Comparison of ENCODE assay signal across 8 cellular contexts in the genomic region with DNA sequence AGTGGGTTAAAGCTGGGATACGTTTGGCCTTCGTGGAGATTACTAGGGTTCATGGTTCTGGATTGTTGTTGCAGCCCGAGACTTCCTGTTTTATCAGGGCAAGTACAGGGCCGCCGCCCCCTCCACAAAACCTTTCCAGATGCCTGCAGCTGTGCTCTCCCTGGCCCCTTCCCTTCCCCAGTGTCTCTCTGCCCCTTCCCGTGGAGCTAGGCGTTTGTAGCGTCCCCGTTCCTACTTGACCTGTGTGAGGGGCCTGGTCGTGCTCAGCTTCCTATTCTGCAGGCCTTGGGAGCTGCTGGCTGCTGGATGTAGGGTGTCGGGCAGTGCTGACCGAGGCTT. TPM values are rescaled to one million over a fixed set of nuclear protein-coding genes. Genes with fewer than 3 reads are reported as not detected.
DNase-seq lines count a peak whose midpoint lies in the region; ATAC-seq and TF ChIP-seq lines count a peak whose summit lies in the region.

No MANE protein-coding gene starts in this region.

- intact Hi-C loops in activated CD8-positive, alpha-beta T cell treated with anti-CD3 and anti-CD28 coated beads for 36 hours (cut with micrococcal nuclease): no loop called here

- peaks cover 46% of the 10 kb centered on the region for H3K36me3 Mint-ChIP-seq in activated CD8-positive, alpha-beta T cell treated with anti-CD3 and anti-CD28 coated beads for 36 hours (ENCODE audit: low read depth)
- H3K36me3 Mint-ChIP-seq in stimulated activated memory B cell treated with anti-CD40 and anti-IgM and Interleukin-4, amounts not matched to agents 10 μg/mL and 1 μg/mL and 100 μg/mL, for 72 hours: peaks cover 44% of the 10 kb centered on the region

- H3K27me3 Mint-ChIP-seq in activated CD8-positive, alpha-beta T cell treated with anti-CD3 and anti-CD28 coated beads for 36 hours: no peaks in the 10 kb centered on the region
- H3K27me3 Mint-ChIP-seq in stimulated activated memory B cell treated with anti-CD40 and anti-IgM and Interleukin-4, amounts not matched to agents 10 μg/mL and 1 μg/mL and 100 μg/mL, for 72 hours: no peaks in the 10 kb centered on the region

- CTCF ChIA-PET in activated CD8-positive, alpha-beta T cell treated with anti-CD3 and anti-CD28 coated beads for 36 hours (lab: Charles Lee): no interaction called here

- H3K4me3 ChIP-seq in iPS-11a (ENCODE audit: low read depth, low read length): peak overlapping the region; percentile 91

- H3K4me1 Mint-ChIP-seq in activated CD8-positive, alpha-beta T cell treated with anti-CD3 and anti-CD28 coated beads for 36 hours (ENCODE audit: low read depth): peaks cover 31% of the 10 kb centered on the region
- H3K4me1 Mint-ChIP-seq in stimulated activated memory B cell treated with anti-CD40 and anti-IgM and Interleukin-4, amounts not matched to agents 10 μg/mL and 1 μg/mL and 100 μg/mL, for 72 hours: peaks cover 46% of the 10 kb centered on the region

- H3K9me3 Mint-ChIP-seq in activated CD8-positive, alpha-beta T cell treated with anti-CD3 and anti-CD28 coated beads for 36 hours: no peaks in the 10 kb centered on the region
- no peaks in the 10 kb centered on the region for H3K9me3 Mint-ChIP-seq in stimulated activated memory B cell treated with anti-CD40 and anti-IgM and Interleukin-4, amounts not matched to agents 10 μg/mL and 1 μg/mL and 100 μg/mL, for 72 hours

- H3K27ac Mint-ChIP-seq in activated CD8-positive, alpha-beta T cell treated with anti-CD3 and anti-CD28 coated beads for 36 hours: peak overlapping the region; percentile 93
- H3K27ac Mint-ChIP-seq in stimulated activated memory B cell treated with anti-CD40 and anti-IgM and Interleukin-4, amounts not matched to agents 10 μg/mL and 1 μg/mL and 100 μg/mL, for 72 hours: peak overlapping the region; percentile 83

- DNase-seq in activated CD8-positive, alpha-beta T cell treated with anti-CD3 and anti-CD28 coated beads for 36 hours: no peak
- DNase-seq in NCI-H524 treated with DMSO at 0.1 percent for 48 hours (lab: John Stamatoyannopoulos, UW) (no peak), GM19240 (ENCODE audit: insufficient read length, low spot score) (no peak)

- ATAC-seq in GM19324 (IDR thresholded peaks at IDR 0.05; ENCODE audit: low FRiP score, unreplicated experiment) (peak; percentile 1), HG03095 (IDR thresholded peaks at IDR 0.05; ENCODE audit: unreplicated experiment) (peak; percentile 9), GM18520 (IDR thresholded peaks at IDR 0.05; ENCODE audit: unreplicated experiment) (no peak)
- peak; percentile 7 for ATAC-seq in activated CD8-positive, alpha-beta T cell treated with anti-CD3 and anti-CD28 coated beads for 36 hours
- peak; percentile 28 for ATAC-seq in stimulated activated memory B cell treated with anti-CD40 and anti-IgM and Interleukin-4, amounts not matched to agents 10 μg/mL and 1 μg/mL and 100 μg/mL, for 72 hours

- peak overlapping the region; percentile 96 for H3K4me3 Mint-ChIP-seq in activated CD8-positive, alpha-beta T cell treated with anti-CD3 and anti-CD28 coated beads for 36 hours
- peak overlapping the region; percentile 87 for H3K4me3 Mint-ChIP-seq in stimulated activated memory B cell treated with anti-CD40 and anti-IgM and Interleukin-4, amounts not matched to agents 10 μg/mL and 1 μg/mL and 100 μg/mL, for 72 hours

- POLR2A ChIA-PET in activated CD8-positive, alpha-beta T cell treated with anti-CD3 and anti-CD28 coated beads for 36 hours (lab: Charles Lee): no interaction called here

- TF ChIP-seq CTCF in activated CD8-positive, alpha-beta T cell treated with anti-CD3 and anti-CD28 coated beads for 36 hours (IDR thresholded peaks at IDR 0.05): no peak

RNA-seq across cellular contexts. Expression of a gene that starts 1.4 kb away (rescaled TPM):
- total RNA-seq in activated CD8-positive, alpha-beta T cell treated with anti-CD3 and anti-CD28 coated beads for 36 hours: 10 to 100 TPM; 82.8 to 85.5 TPM

RNA-seq across cellular contexts. Expression of a gene that starts 22.0 kb away (rescaled TPM):
- total RNA-seq in activated CD8-positive, alpha-beta T cell treated with anti-CD3 and anti-CD28 coated beads for 36 hours: under 1 TPM in 1 of 2 experiments, not detected in 1; 0.41 TPM

RNA-seq across cellular contexts. Expression of a gene that starts 55.8 kb away (rescaled TPM):
- 10 to 100 TPM; 27.5 to 28.3 TPM for total RNA-seq in activated CD8-positive, alpha-beta T cell treated with anti-CD3 and anti-CD28 coated beads for 36 hours
